Comparison of ENCODE assay signal across 21 cellular contexts in genomic region chr5:14134771-14135170, GRCh38.
"Had no signal": no experiment of that assay in that cellular context is flagged by ENCODE, and none has a peak within 500 bp of the region (broad histone marks: within the 10 kb centered on the region; RNA-seq: fewer than 3 reads in every experiment).

No MANE protein-coding gene starts in this region.

- H3K4me2 ChIP-seq: PC-9, SK-N-SH had no signal

- DNase-seq: Kasumi-1, MM.1S, MV-4-11, NCI-H1092, NCI-H1105, NCI-H1417 treated with DMSO at 0.1 percent for 48 hours, NCI-H146, NCI-H1694 treated with DMSO at 0.1 percent for 48 hours, NCI-H187 treated with DMSO at 0.1 percent for 48 hours, NCI-H2171 treated with DMSO at 0.1 percent for 48 hours, NCI-H2227 treated with DMSO at 0.1 percent for 48 hours, NCI-H446, NCI-H524 treated with DMSO at 0.1 percent for 48 hours, NCI-H526 treated with DMSO at 0.1 percent for 48 hours, PC-9, Right ventricle myocardium superior, SK-N-SH, SW 1271, T-helper 1 cell had no signal

- H3K36me3 ChIP-seq: SJSA1 had no signal

- H3K9ac ChIP-seq: SK-N-SH had no signal

- H2AFZ ChIP-seq: PC-9 had no signal

- H3K9me3 ChIP-seq: SK-N-SH had no signal

- H3K4me3 ChIP-seq: PC-9, SJSA1 had no signal

- ATAC-seq: Panc1 had no signal

- H3K27me3 ChIP-seq: SJSA1 had no signal

- H3K27ac ChIP-seq: PC-9, SJSA1 had no signal
